ENCODE assay signal across 8 cellular contexts in the genomic region with DNA sequence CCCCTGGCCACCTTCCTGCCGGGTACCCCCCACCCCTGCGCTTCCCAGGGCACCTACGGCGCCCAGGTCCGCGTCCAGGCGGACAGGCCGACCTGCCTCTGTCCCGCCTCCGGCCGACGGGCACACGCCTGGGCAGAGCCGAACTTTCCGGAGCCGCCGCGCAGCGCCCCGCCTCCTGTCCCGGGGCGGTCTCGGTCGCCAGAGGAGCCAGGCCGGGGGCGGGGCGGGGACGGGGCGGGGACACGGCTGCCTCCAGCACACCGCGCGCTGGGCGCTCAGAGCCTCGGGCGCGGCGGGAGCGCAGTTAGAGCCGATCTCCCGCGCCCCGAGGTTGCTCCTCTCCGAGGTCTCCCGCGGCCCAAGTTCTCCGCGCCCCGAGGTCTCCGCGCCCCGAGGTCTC.
DNase-seq lines count a peak whose midpoint lies in the region; ATAC-seq, FAIRE-seq and TF ChIP-seq lines count a peak whose summit lies in the region.
"Not testable (repeated sequence)": the region's sequence is repeated elsewhere in the genome, so short reads cannot be mapped to it uniquely, and the experiment has no call there.

No MANE protein-coding gene starts in this region.

- not testable (repeated sequence) for TF ChIP-seq RAD21 in K562 (CRISPR knock-in tag; conservative IDR thresholded peaks at IDR 0.05 in 1 of 2, IDR thresholded peaks at IDR 0.05 in 1 of 2); HepG2 (CRISPR knock-in tag; IDR thresholded peaks at IDR 0.05)

- H3K9ac ChIP-seq in K562 (ENCODE audit: insufficient read depth in 1 of 2, low read depth in 2 of 2, low read length in 2 of 2); HepG2 (ENCODE audit: insufficient read depth, low read depth, low read length): not testable (repeated sequence)

- not testable (repeated sequence) for DNase-seq in K562 (ENCODE audit: extremely low read depth in 1 of 4, low spot score in 3 of 4); HepG2 (ENCODE audit: low spot score)

- in situ Hi-C loops in K562 (cut with MboI); HepG2 (cut with HindIII; ENCODE audit: extremely low pct_ligation_motif_present, low pct_unique_long_range_greater_than_20kb): not testable (repeated sequence)

- H3K9me3 ChIP-seq in K562 (replicated peaks; ENCODE audit: control insufficient read depth, insufficient read depth, low read depth, low read length); HepG2 (ENCODE audit: low read length): not testable (repeated sequence)

- H4K20me1 ChIP-seq in K562 (replicated peaks; ENCODE audit: control insufficient read depth, insufficient read depth, low read length); HepG2 (ENCODE audit: insufficient read depth, low read length): not testable (repeated sequence)

- not testable (repeated sequence) for TF ChIP-seq POLR2A in K562 (conservative IDR thresholded peaks at IDR 0.05); HepG2 (IDR thresholded peaks at IDR 0.05; ENCODE audit: insufficient read depth in 1 of 2, low read depth in 2 of 2, low read length in 2 of 2)

- not testable (repeated sequence) for H3K4me3 ChIP-seq in K562; HepG2 (replicated peaks in 1 of 3; ENCODE audit: insufficient read depth in 1 of 3, low read depth in 2 of 3, low read length in 3 of 3)

- intact Hi-C loops in K562 (cut with micrococcal nuclease); HepG2 (cut with micrococcal nuclease; ENCODE audit: unreplicated experiment): not testable (repeated sequence)

- POLR2A ChIA-PET in K562 (lab: Yijun Ruan, JAX); HepG2 (lab: Yijun Ruan, JAX): not testable (repeated sequence)

- H3K4me2 ChIP-seq in K562 (ENCODE audit: insufficient read depth, low read length); HepG2 (ENCODE audit: low read depth, low read length): not testable (repeated sequence)

- H3K27ac Mint-ChIP-seq in stimulated activated memory B cell treated with anti-CD40 and anti-IgM and Interleukin-4, amounts not matched to agents 10 μg/mL and 1 μg/mL and 100 μg/mL, for 72 hours = not testable (repeated sequence)

- not testable (repeated sequence) for H3K27ac ChIP-seq in K562 (ENCODE audit: extremely low read depth, low read depth, low read length); HepG2 (ENCODE audit: extremely low read length, insufficient read depth, low read length)

- WGBS in K562 (ENCODE audit: insufficient coverage, low coverage, missing lambda C conversion rate) = no CpG with 5 or more reads among the region's 52 CpGs
- no CpG with 5 or more reads among the region's 52 CpGs for WGBS in HepG2 (ENCODE audit: low lambda C conversion rate)

- H3K9me3 Mint-ChIP-seq in stimulated activated memory B cell treated with anti-CD40 and anti-IgM and Interleukin-4, amounts not matched to agents 10 μg/mL and 1 μg/mL and 100 μg/mL, for 72 hours = not testable (repeated sequence)

- H3K79me2 ChIP-seq in K562 (ENCODE audit: control insufficient read depth, insufficient read depth, low read length); HepG2 (ENCODE audit: insufficient read depth, low read length): not testable (repeated sequence)

- TF ChIP-seq EP300 in K562 (IDR thresholded peaks at IDR 0.05; ENCODE audit: low read length); HepG2 (IDR thresholded peaks at IDR 0.05; ENCODE audit: low read depth in 2 of 2, low read length in 2 of 2); HepG2 (CRISPR knock-in tag; IDR thresholded peaks at IDR 0.05; ENCODE audit: borderline replicate concordance): not testable (repeated sequence)

- H3K9me1 ChIP-seq in K562 (ENCODE audit: control insufficient read depth, insufficient read depth, low read length) = not testable (repeated sequence)

- not testable (repeated sequence) for H3K4me1 ChIP-seq in K562 (replicated peaks in 1 of 2; ENCODE audit: control insufficient read depth in 2 of 2, insufficient read depth in 2 of 2, low read length in 2 of 2); HepG2 (ENCODE audit: insufficient read depth, low read length)

- not testable (repeated sequence) for H3K36me3 ChIP-seq in K562 (ENCODE audit: control insufficient read depth, insufficient read depth, low read length); HepG2 (replicated peaks in 1 of 2; ENCODE audit: control insufficient read depth in 1 of 2, insufficient read depth in 2 of 2, low read length in 2 of 2)

- not testable (repeated sequence) for H3K4me1 Mint-ChIP-seq in stimulated activated memory B cell treated with anti-CD40 and anti-IgM and Interleukin-4, amounts not matched to agents 10 μg/mL and 1 μg/mL and 100 μg/mL, for 72 hours

- ATAC-seq in GM18498 (IDR thresholded peaks at IDR 0.05; ENCODE audit: unreplicated experiment) (peak; percentile 48), GM19397 (IDR thresholded peaks at IDR 0.05; ENCODE audit: unreplicated experiment) (peak; percentile 38), HG02588 (IDR thresholded peaks at IDR 0.05; ENCODE audit: unreplicated experiment) (peak; percentile 43), HG03108 (IDR thresholded peaks at IDR 0.05; ENCODE audit: unreplicated experiment) (peak; percentile 29), SK-N-SH treated with all-trans-retinoic acid at 6 μM for 48 hours (peak; percentile 72), K562 (peak; percentile 86), HepG2 (peak; percentile 74)
- peak; percentile 72 for ATAC-seq in stimulated activated memory B cell treated with anti-CD40 and anti-IgM and Interleukin-4, amounts not matched to agents 10 μg/mL and 1 μg/mL and 100 μg/mL, for 72 hours

- CTCF ChIA-PET in K562 (lab: Yijun Ruan, JAX; ENCODE audit: low intra/inter-chr PET ratio); HepG2 (lab: Yijun Ruan, JAX; ENCODE audit: low intra/inter-chr PET ratio, low total read pairs): not testable (repeated sequence)

- FAIRE-seq in K562 (lab: Jason Lieb, UNC); HepG2 (lab: Jason Lieb, UNC): not testable (repeated sequence)

- not testable (repeated sequence) for H3K27me3 ChIP-seq in K562 (ENCODE audit: control insufficient read depth in 2 of 2, insufficient read depth in 2 of 2, low read length in 2 of 2); HepG2 (ENCODE audit: control insufficient read depth in 1 of 2, insufficient read depth in 2 of 2, low read length in 2 of 2)

- TF ChIP-seq CTCF in K562 (IDR thresholded peaks at IDR 0.05 in 2 of 3, conservative IDR thresholded peaks at IDR 0.05 in 1 of 3; ENCODE audit: insufficient read depth in 2 of 3, low read depth in 1 of 3, low read length in 3 of 3); HepG2 (CRISPR knock-in tag; IDR thresholded peaks at IDR 0.05): not testable (repeated sequence)

- not testable (repeated sequence) for H3K27me3 Mint-ChIP-seq in stimulated activated memory B cell treated with anti-CD40 and anti-IgM and Interleukin-4, amounts not matched to agents 10 μg/mL and 1 μg/mL and 100 μg/mL, for 72 hours

- not testable (repeated sequence) for H3K4me3 Mint-ChIP-seq in stimulated activated memory B cell treated with anti-CD40 and anti-IgM and Interleukin-4, amounts not matched to agents 10 μg/mL and 1 μg/mL and 100 μg/mL, for 72 hours

- not testable (repeated sequence) for H2AFZ ChIP-seq in K562 (ENCODE audit: low read depth, low read length); HepG2 (ENCODE audit: low read length)

- not testable (repeated sequence) for H3K36me3 Mint-ChIP-seq in stimulated activated memory B cell treated with anti-CD40 and anti-IgM and Interleukin-4, amounts not matched to agents 10 μg/mL and 1 μg/mL and 100 μg/mL, for 72 hours

- BruUV-seq in K562 (replicated peaks; lab: Mats Ljungman, UMichigan); HepG2 (replicated peaks; lab: Mats Ljungman, UMichigan): not testable (repeated sequence)

Comparison
In these comparisons a context has a peak if more than half of its experiments do, and no peak if none do; other contexts are left out.
1. ATAC-seq: peak in every context shown above with its lines; median percentile 86 in K562; 74 in HepG2; 72 in SK-N-SH treated with all-trans-retinoic acid at 6 μM for 48 hours; 72 in stimulated activated memory B cell treated with anti-CD40 and anti-IgM and Interleukin-4, amounts not matched to agents 10 μg/mL and 1 μg/mL and 100 μg/mL, for 72 hours; 48 in GM18498; 43 in HG02588; 38 in GM19397; 29 in HG03108.